1 cellular context compared by ENCODE assay signal in the genomic region with DNA sequence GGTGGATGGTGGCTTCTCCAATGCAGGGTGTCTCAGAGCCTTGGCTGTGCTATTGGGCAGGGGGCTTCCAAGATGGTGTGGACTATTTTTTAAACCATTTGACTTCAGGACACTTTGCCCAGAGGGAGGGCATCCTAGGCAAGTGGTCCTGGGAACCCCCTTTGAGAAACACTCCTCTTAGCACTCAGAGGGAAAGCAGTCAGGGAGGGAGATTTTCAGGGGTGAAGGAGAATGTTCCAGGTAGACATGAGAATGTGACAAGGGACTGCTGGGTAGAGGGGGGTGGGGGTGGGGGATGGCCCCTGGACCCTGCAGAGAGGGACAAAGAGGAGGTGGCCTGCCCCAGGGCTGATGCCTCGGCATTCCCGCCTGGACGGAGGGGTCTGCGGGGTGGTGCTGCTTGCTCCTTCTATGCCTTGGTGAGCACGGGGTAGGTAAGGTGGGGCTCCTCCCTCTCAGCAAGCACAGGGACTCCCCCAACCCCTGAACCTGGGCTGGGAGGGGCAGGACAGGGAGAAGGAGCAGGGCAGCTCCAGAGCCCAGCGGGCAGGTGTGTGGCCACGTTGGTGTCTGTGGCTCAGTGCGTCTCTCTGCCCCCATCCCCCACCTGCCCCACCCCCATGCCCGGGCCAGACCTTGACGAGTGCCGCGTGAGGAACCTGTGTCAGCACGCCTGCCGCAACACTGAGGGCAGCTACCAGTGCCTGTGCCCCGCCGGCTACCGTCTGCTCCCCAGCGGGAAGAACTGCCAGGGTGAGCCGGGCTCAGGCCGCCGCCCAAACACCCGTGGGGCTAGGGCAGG.
TF ChIP-seq lines count a peak whose summit lies in the region.

No MANE protein-coding gene starts in this region.

TF ChIP-seq in K562, 482 proteins besides CTCF, POLR2A, EP300 and RAD21:
- TF ChIP-seq DNMT1 (IDR thresholded peaks at IDR 0.05) (no peak), ATF6 (CRISPR knock-in tag; IDR thresholded peaks at IDR 0.05) (no peak), MCM2 (IDR thresholded peaks at IDR 0.05; ENCODE audit: low read depth) (no peak), ZNF79 (CRISPR knock-in tag; IDR thresholded peaks at IDR 0.05; ENCODE audit: low read depth) (no peak), NEUROD1 (IDR thresholded peaks at IDR 0.05; ENCODE audit: borderline replicate concordance, low read depth, low read length, partially characterized antibody) (no peak), MYBL2 (IDR thresholded peaks at IDR 0.05; ENCODE audit: low read depth) (no peak), MYBL2 (CRISPR knock-in tag; IDR thresholded peaks at IDR 0.05; ENCODE audit: borderline replicate concordance) (no peak), ZNF644 (tag; IDR thresholded peaks at IDR 0.05; ENCODE audit: low read depth) (no peak), CBX5 (IDR thresholded peaks at IDR 0.05; ENCODE audit: borderline replicate concordance, low read depth) (0 out of 2 replicates have a peak, but pooled peaks have one; percentile 42), ETV6 (IDR thresholded peaks at IDR 0.05; ENCODE audit: borderline replicate concordance in 1 of 2, low read depth in 2 of 2, low read length in 1 of 2) (no peak), ETV6 (CRISPR knock-in tag; IDR thresholded peaks at IDR 0.05; ENCODE audit: borderline replicate concordance) (no peak), CBX3 (IDR thresholded peaks at IDR 0.05; ENCODE audit: borderline replicate concordance in 1 of 2, low read length in 2 of 2) (0 out of 3 replicates have a peak, but pooled peaks of 1 of the 2 experiments have one; percentile 15), ZFP30 (CRISPR knock-in tag; IDR thresholded peaks at IDR 0.05; ENCODE audit: borderline replicate concordance) (no peak), CHD7 (IDR thresholded peaks at IDR 0.05; ENCODE audit: low read depth, low read length) (no peak), TCF7L2 (IDR thresholded peaks at IDR 0.05; ENCODE audit: low read depth, low read length) (no peak), TRIM28 (IDR thresholded peaks at IDR 0.05) (0 out of 2 replicates have a peak, but pooled peaks have one; percentile 27), NR1H2 (CRISPR knock-in tag; IDR thresholded peaks at IDR 0.05) (no peak)
- TF ChIP-seq, protein P1, sequence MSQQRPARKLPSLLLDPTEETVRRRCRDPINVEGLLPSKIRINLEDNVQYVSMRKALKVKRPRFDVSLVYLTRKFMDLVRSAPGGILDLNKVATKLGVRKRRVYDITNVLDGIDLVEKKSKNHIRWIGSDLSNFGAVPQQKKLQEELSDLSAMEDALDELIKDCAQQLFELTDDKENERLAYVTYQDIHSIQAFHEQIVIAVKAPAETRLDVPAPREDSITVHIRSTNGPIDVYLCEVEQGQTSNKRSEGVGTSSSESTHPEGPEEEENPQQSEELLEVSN (IDR thresholded peaks at IDR 0.05; ENCODE audit: borderline replicate concordance in 1 of 2, extremely low read depth in 1 of 2, insufficient read depth in 1 of 2, insufficient read length in 1 of 2, low read depth in 1 of 2, low read length in 1 of 2, poor library complexity in 1 of 2, severe bottlenecking in 1 of 2), result no peak
